ENCODE assay signal across 9 cellular contexts in genomic region chr20:63980317-63980805, GRCh38. TPM values are rescaled to one million over a fixed set of nuclear protein-coding genes. Genes with fewer than 3 reads are reported as not detected.
DNase-seq lines count a peak whose midpoint lies in the region; ATAC-seq and TF ChIP-seq lines count a peak whose summit lies in the region.
"Had no signal": no experiment of that assay in that cellular context is flagged by ENCODE, and none has a peak within 500 bp of the region (broad histone marks: within the 10 kb centered on the region; RNA-seq: fewer than 3 reads in every experiment).

No MANE protein-coding gene starts in this region.

- H2AK5ac ChIP-seq in trophoblast cell (ENCODE audit: low read length): peak overlapping the region; percentile 14

- peak overlapping the region; percentile 8 for H3K18ac ChIP-seq in trophoblast cell (ENCODE audit: low read length)

- H3K9ac ChIP-seq in trophoblast cell (ENCODE audit: low read length): no peak overlapping the region

- peak overlapping the region; percentile 68 for H4K91ac ChIP-seq in trophoblast cell (ENCODE audit: low read depth, low read length)

- H3K9me3 ChIP-seq in trophoblast cell (ENCODE audit: insufficient read depth, low read depth, low read length): no peaks in the 10 kb centered on the region

- H2BK5ac ChIP-seq in trophoblast cell (ENCODE audit: low read depth, low read length, poor library complexity): no peak overlapping the region

- no peak overlapping the region for H3K4ac ChIP-seq in trophoblast cell (ENCODE audit: low read depth, low read length)

- no peak for TF ChIP-seq CTCF in GM12875 (IDR thresholded peaks at IDR 0.05; ENCODE audit: borderline replicate concordance, insufficient read depth, low read depth, low read length)

- peaks cover 13 to 20% of the 10 kb centered on the region in 2 experiments for H3K36me3 ChIP-seq in trophoblast cell (ENCODE audit: control insufficient read depth in 1 of 2, insufficient read depth in 2 of 2, low read length in 2 of 2)

- no peak overlapping the region for H3K27ac ChIP-seq in trophoblast cell (ENCODE audit: low read depth, low read length)

- H3K79me1 ChIP-seq in trophoblast cell (ENCODE audit: low read length): peaks cover 10% of the 10 kb centered on the region

- no CpG with 5 or more reads among the region's 15 CpGs for WGBS in trophoblast cell (ENCODE audit: extremely low coverage, insufficient coverage, insufficient read length)

- H3K27me3 ChIP-seq in trophoblast cell (ENCODE audit: insufficient read depth, low read length): no peaks in the 10 kb centered on the region

- peaks cover 6% of the 10 kb centered on the region for H3K79me2 ChIP-seq in trophoblast cell (ENCODE audit: control insufficient read depth, insufficient read depth, low read length, poor library complexity)

- peak overlapping the region; percentile 30 for H2AFZ ChIP-seq in trophoblast cell (ENCODE audit: insufficient read depth, low read length, poor library complexity)

- H3K4me1 ChIP-seq in trophoblast cell (ENCODE audit: control insufficient read depth in 1 of 2, insufficient read depth in 2 of 2, low read length in 2 of 2): peaks cover 15 to 22% of the 10 kb centered on the region in 2 experiments

- peak overlapping the region; percentile 33 for H3K14ac ChIP-seq in trophoblast cell (ENCODE audit: low read length)

- H3K4me2 ChIP-seq in trophoblast cell (ENCODE audit: low read length): peak overlapping the region; percentile 91

- ATAC-seq in HG02759 (IDR thresholded peaks at IDR 0.05; ENCODE audit: unreplicated experiment) (peak; percentile 7), esophagus mucosa (peak; percentile 75), HG03135 (IDR thresholded peaks at IDR 0.05; ENCODE audit: unreplicated experiment) (no peak)

- peak overlapping the region; percentile 82 for H4K8ac ChIP-seq in trophoblast cell (ENCODE audit: low read depth, low read length)

- no peak overlapping the region for H3K23ac ChIP-seq in trophoblast cell (ENCODE audit: low read length)

- peak overlapping the region; percentile 47 for H4K12ac ChIP-seq in trophoblast cell (ENCODE audit: low read depth, low read length)

- peak overlapping the region; percentile 12 for H2BK120ac ChIP-seq in trophoblast cell (ENCODE audit: insufficient read depth, low read length, poor library complexity)

- DNase-seq in T-helper 22 cell (ENCODE audit: low read depth) (peak; percentile 40), trophoblast cell (no peak), inferior parietal cortex (ENCODE audit: extremely low spot score) (no peak), NCI-H748 treated with DMSO at 0.1 percent for 48 hours (lab: John Stamatoyannopoulos, UW) (no peak)

- H2BK12ac ChIP-seq in trophoblast cell (ENCODE audit: low read length): no peak overlapping the region

- H3K4me3 ChIP-seq in GM12875 (ENCODE audit: low read depth, low read length) (peak overlapping the region; percentile 79), trophoblast cell (ENCODE audit: low read depth, low read length) (no peak overlapping the region)

RNA-seq across cellular contexts. Expression of gene PRPF6, which starts 0.6 kb away (rescaled TPM):
- 39.7 TPM for total RNA-seq in esophagus mucosa
- 45.4 and 45.8 TPM in 2 replicates for polyA plus RNA-seq in trophoblast cell (2013)

RNA-seq across cellular contexts. Expression of gene SAMD10, which starts 0.9 kb away (rescaled TPM):
- total RNA-seq in esophagus mucosa: 5.7 TPM
- 4.3 and 4.5 TPM in 2 replicates for polyA plus RNA-seq in trophoblast cell (2013)
- total RNA-seq: SK-MEL-5 had no signal

RNA-seq across cellular contexts. Expression of gene ZNF512B, which starts 10.6 kb away (rescaled TPM):
- total RNA-seq in esophagus mucosa: 13.9 TPM
- polyA plus RNA-seq in trophoblast cell (2013): 7.5 and 7.8 TPM in 2 replicates

RNA-seq across cellular contexts. Expression of gene UCKL1, which starts 24.1 kb away (rescaled TPM):
- total RNA-seq in esophagus mucosa: 25.1 TPM
- polyA plus RNA-seq in trophoblast cell (2013): 28.2 and 30.1 TPM in 2 replicates

RNA-seq across cellular contexts. Expression of gene C20orf204, which starts 55.6 kb away (rescaled TPM):
- 0.88 TPM for total RNA-seq in esophagus mucosa
- 0.70 and 0.87 TPM in 2 replicates for polyA plus RNA-seq in trophoblast cell (2013)
